In genomic region chr1:243345205-243345604, GRCh38 we compare ENCODE assay signal across 9 cellular contexts.
DNase-seq lines count a peak whose midpoint lies in the region; ATAC-seq and TF ChIP-seq lines count a peak whose summit lies in the region.
"Had no signal": no experiment of that assay in that cellular context is flagged by ENCODE, and none has a peak within 500 bp of the region (broad histone marks: within the 10 kb centered on the region; RNA-seq: fewer than 3 reads in every experiment).

No MANE protein-coding gene starts in this region.

- no peaks in the 10 kb centered on the region for H3K9me3 Mint-ChIP-seq in neural progenitor cell

- H3K36me3 ChIP-seq in Karpas-422 (ENCODE audit: insufficient read depth, low read length) (no peaks in the 10 kb centered on the region), body of pancreas (replicated peaks in 1 of 2; ENCODE audit: insufficient read depth in 1 of 2, low read depth in 2 of 2) (peaks cover 0 to 2% of the 10 kb centered on the region in 2 donors), neural progenitor cell (no peaks in the 10 kb centered on the region)

- peak overlapping the region; percentile 88 for H3K27ac Mint-ChIP-seq in neural progenitor cell

- ATAC-seq in body of pancreas (peak; percentile 35), HG03565 (IDR thresholded peaks at IDR 0.05; ENCODE audit: unreplicated experiment) (no peak)

- H3K27me3 Mint-ChIP-seq in neural progenitor cell (ENCODE audit: insufficient read depth, low read depth), result no peaks in the 10 kb centered on the region

- H3K4me1 ChIP-seq in Karpas-422 (ENCODE audit: low read length), result peaks cover 6% of the 10 kb centered on the region; the same call in 1 of the 2 replicates
- no peaks in the 10 kb centered on the region for H3K4me1 ChIP-seq in body of pancreas
- peaks cover 30% of the 10 kb centered on the region for H3K4me1 ChIP-seq in neural progenitor cell

- no peak overlapping the region for H3K27ac ChIP-seq in Karpas-422 (ENCODE audit: low read length)
- H3K27ac ChIP-seq in body of pancreas, result no peak overlapping the region
- H3K27ac ChIP-seq in neural progenitor cell, result peak overlapping the region; percentile 99

- H4K20me1 ChIP-seq in Karpas-422 (ENCODE audit: insufficient read depth, low read depth, low read length) (no peaks in the 10 kb centered on the region), neural progenitor cell (ENCODE audit: low read depth) (no peaks in the 10 kb centered on the region)

- DNase-seq in Karpas-422 (peak; percentile 50), body of pancreas (peak in 3 of 4 donors; percentile 16 to 28 (median 16)), neural progenitor cell (ENCODE audit: low spot score) (no peak), GM19238 (ENCODE audit: insufficient read length, low spot score) (no peak), NCI-H2107 (lab: John Stamatoyannopoulos, UW) (no peak), foreskin melanocyte (no peak)
- DNase-seq: stimulated activated naive CD4-positive, alpha-beta T cell treated with Interleukin-2 at 50 U/mL for 16 hours had no signal

- H3K4me3 ChIP-seq in Karpas-422 (ENCODE audit: low read length), result no peak overlapping the region
- H3K4me3 ChIP-seq in body of pancreas, result no peak overlapping the region
- H3K4me3 ChIP-seq in neural progenitor cell, result peak overlapping the region; percentile 28

- H3K79me2 ChIP-seq in Karpas-422 (ENCODE audit: low read length), result no peaks in the 10 kb centered on the region
- no peaks in the 10 kb centered on the region for H3K79me2 ChIP-seq in neural progenitor cell (ENCODE audit: low read depth)

- peaks cover 32% of the 10 kb centered on the region for H3K4me1 Mint-ChIP-seq in neural progenitor cell

- intact Hi-C loops in body of pancreas (cut with DNase I), result no loop called here

- H3K4me3 Mint-ChIP-seq in neural progenitor cell, result no peak overlapping the region

- H2AFZ ChIP-seq in Karpas-422 (ENCODE audit: low read length) (no peak overlapping the region), neural progenitor cell (replicated peaks) (no peak overlapping the region)

- H3K9me3 ChIP-seq in Karpas-422 (ENCODE audit: low read length), result no peaks in the 10 kb centered on the region
- H3K9me3 ChIP-seq in body of pancreas, result no peaks in the 10 kb centered on the region
- H3K9me3 ChIP-seq in neural progenitor cell (ENCODE audit: low read depth), result no peaks in the 10 kb centered on the region

- no peak overlapping the region for H3K4me2 ChIP-seq in Karpas-422 (ENCODE audit: low read depth, low read length, poor library complexity, severe bottlenecking)
- H3K4me2 ChIP-seq in neural progenitor cell, result peak overlapping the region; percentile 72

- TF ChIP-seq POLR2A in body of pancreas (IDR thresholded peaks at IDR 0.05), result no peak

- H3K9ac ChIP-seq in Karpas-422 (ENCODE audit: low read length), result no peak overlapping the region
- no peak overlapping the region for H3K9ac ChIP-seq in neural progenitor cell

- peaks cover 26% of the 10 kb centered on the region for H3F3A ChIP-seq in neural progenitor cell (ENCODE audit: low read depth)

- H3K27me3 ChIP-seq in Karpas-422 (ENCODE audit: low read length) (no peaks in the 10 kb centered on the region), body of pancreas (no peaks in the 10 kb centered on the region), neural progenitor cell (no peaks in the 10 kb centered on the region)

- WGBS in body of pancreas, 2 donors, result 20 to 21% methylated on average over 1 of the region's 1 CpG

- peaks cover 6% of the 10 kb centered on the region for H3K36me3 Mint-ChIP-seq in neural progenitor cell

- H3K9me2 ChIP-seq in Karpas-422 (replicated peaks; ENCODE audit: insufficient read depth, low read length), result no peaks in the 10 kb centered on the region

- TF ChIP-seq CTCF in GM12872 (IDR thresholded peaks at IDR 0.05; ENCODE audit: insufficient read depth, low read depth, low read length) (0 out of 3 replicates have a peak, but pooled peaks have one; percentile 4), body of pancreas (IDR thresholded peaks at IDR 0.05) (peak in 4 of 7 experiments; percentile 7 to 22 (median 16)), neural progenitor cell (IDR thresholded peaks at IDR 0.05) (peak; percentile 22)

Comparison
In these comparisons a context has a peak if more than half of its experiments do, and no peak if none do; other contexts are left out.
1. DNase-seq: peak in Karpas-422 (single experiment) and body of pancreas (3 of 4); none in neural progenitor cell (single experiment), GM19238 (single experiment), NCI-H2107 (single experiment) and foreskin melanocyte (single experiment).
2. Peak in every context shown above with its lines, with median percentiles within 50 percentile points of each other: CTCF ChIP-seq.